Comparison of ENCODE assay signal across 12 cellular contexts in genomic region chr1:37020653-37021277, GRCh38. TPM values are rescaled to one million over a fixed set of nuclear protein-coding genes. Genes with fewer than 3 reads are reported as not detected.
A peak's percentile ranks its signal among the peaks of the same experiment; 100 is the strongest.
DNase-seq lines count a peak whose midpoint lies in the region; ATAC-seq and TF ChIP-seq lines count a peak whose summit lies in the region.
"Had no signal": no experiment of that assay in that cellular context is flagged by ENCODE, and none has a peak within 500 bp of the region (broad histone marks: within the 10 kb centered on the region; RNA-seq: fewer than 3 reads in every experiment).

No MANE protein-coding gene starts in this region.

- peak; percentile 27 for DNase-seq in activated CD4-positive, alpha-beta T cell treated with anti-CD3 and anti-CD28 coated beads for 48 hours
- no peak for DNase-seq in activated CD4-positive, alpha-beta T cell treated with anti-CD3 and anti-CD28 coated beads for 4 hours
- peak; percentile 38 for DNase-seq in activated CD8-positive, alpha-beta T cell treated with anti-CD3 and anti-CD28 coated beads, Interleukin-2, amount 10 ng/mL, durations not matched to agents 7 days and 5 days
- DNase-seq in neural crest cell (ENCODE audit: low read depth, low spot score) (peak; percentile 72), kidney glomerular epithelial cell (lab: John Stamatoyannopoulos, UW) (no peak)
- DNase-seq in activated CD4-positive, CD25-positive, alpha-beta regulatory T cell treated with anti-CD3 and anti-CD28 coated beads, Interleukin-2, amount 50 U/mL, for 72 hours, result no peak
- no peak for DNase-seq in CD4-positive, alpha-beta memory T cell
- DNase-seq: foreskin fibroblast, T1000, tibial artery had no signal

- H3K9me3 Mint-ChIP-seq in activated CD8-positive, alpha-beta T cell treated with anti-CD3 and anti-CD28 coated beads, Interleukin-2, amount 10 ng/mL, durations not matched to agents 7 days and 5 days (ENCODE audit: insufficient read depth), result no peaks in the 10 kb centered on the region
- no peaks in the 10 kb centered on the region for H3K9me3 Mint-ChIP-seq in neural crest cell
- peaks cover 0 to 7% (median 0%) of the 10 kb centered on the region in 8 donors for H3K9me3 Mint-ChIP-seq in CD4-positive, alpha-beta memory T cell

- no peaks in the 10 kb centered on the region for H3K36me3 ChIP-seq in CD4-positive, alpha-beta memory T cell (ENCODE audit: insufficient read depth, low read length)
- H3K36me3 ChIP-seq: tibial artery had no signal

- no peak overlapping the region for H3K4me3 Mint-ChIP-seq in activated CD8-positive, alpha-beta T cell treated with anti-CD3 and anti-CD28 coated beads, Interleukin-2, amount 10 ng/mL, durations not matched to agents 7 days and 5 days
- H3K4me3 Mint-ChIP-seq in neural crest cell, result no peak overlapping the region
- no peak overlapping the region for H3K4me3 Mint-ChIP-seq in CD4-positive, alpha-beta memory T cell

- no peaks in the 10 kb centered on the region for H3K27me3 ChIP-seq in CD4-positive, alpha-beta memory T cell (ENCODE audit: insufficient read depth, low read length)

- peak; percentile 35 for TF ChIP-seq CTCF in LNCAP (IDR thresholded peaks at IDR 0.05)
- TF ChIP-seq CTCF in neural crest cell (conservative IDR thresholded peaks at IDR 0.05), result no peak

- intact Hi-C loops in CD4-positive, alpha-beta memory T cell (cut with micrococcal nuclease), result no loop called here

- no peaks in the 10 kb centered on the region for H3K4me1 Mint-ChIP-seq in activated CD8-positive, alpha-beta T cell treated with anti-CD3 and anti-CD28 coated beads, Interleukin-2, amount 10 ng/mL, durations not matched to agents 7 days and 5 days (ENCODE audit: low read depth)
- no peaks in the 10 kb centered on the region for H3K4me1 Mint-ChIP-seq in neural crest cell
- no peaks in the 10 kb centered on the region for H3K4me1 Mint-ChIP-seq in CD4-positive, alpha-beta memory T cell

- H3K9me3 ChIP-seq in CD4-positive, alpha-beta memory T cell (ENCODE audit: control insufficient read depth in 1 of 2, low read length in 2 of 2), result no peaks in the 10 kb centered on the region
- H3K9me3 ChIP-seq: tibial artery had no signal

- H3K27me3 Mint-ChIP-seq in activated CD8-positive, alpha-beta T cell treated with anti-CD3 and anti-CD28 coated beads, Interleukin-2, amount 10 ng/mL, durations not matched to agents 7 days and 5 days (ENCODE audit: low read depth), result no peaks in the 10 kb centered on the region
- peaks cover 79% of the 10 kb centered on the region for H3K27me3 Mint-ChIP-seq in neural crest cell (ENCODE audit: low read depth)
- peaks cover 14 to 20% of the 10 kb centered on the region in 2 donors for H3K27me3 Mint-ChIP-seq in CD4-positive, alpha-beta memory T cell

- ATAC-seq in activated CD8-positive, alpha-beta T cell treated with anti-CD3 and anti-CD28 coated beads, Interleukin-2, amount 10 ng/mL, durations not matched to agents 7 days and 5 days, result no peak

- H3K4me1 ChIP-seq in CD4-positive, alpha-beta memory T cell (ENCODE audit: insufficient read depth, low read length), result no peaks in the 10 kb centered on the region
- H3K4me1 ChIP-seq: tibial artery had no signal

- H3K36me3 Mint-ChIP-seq in activated CD8-positive, alpha-beta T cell treated with anti-CD3 and anti-CD28 coated beads, Interleukin-2, amount 10 ng/mL, durations not matched to agents 7 days and 5 days (ENCODE audit: low read depth), result no peaks in the 10 kb centered on the region
- no peaks in the 10 kb centered on the region for H3K36me3 Mint-ChIP-seq in neural crest cell (ENCODE audit: low read depth)
- H3K36me3 Mint-ChIP-seq in CD4-positive, alpha-beta memory T cell, result no peaks in the 10 kb centered on the region

- H3K27ac ChIP-seq in CD4-positive, alpha-beta memory T cell (ENCODE audit: low read depth, low read length), result no peak overlapping the region
- H3K27ac ChIP-seq: tibial artery had no signal

- POLR2A ChIA-PET in activated CD8-positive, alpha-beta T cell treated with anti-CD3 and anti-CD28 coated beads, Interleukin-2, amount 10 ng/mL, durations not matched to agents 7 days and 5 days (lab: Charles Lee), result no interaction called here
- POLR2A ChIA-PET in CD4-positive, alpha-beta memory T cell (lab: Charles Lee; ENCODE audit: partially characterized antibody), result no interaction called here

- H3K27ac Mint-ChIP-seq in activated CD8-positive, alpha-beta T cell treated with anti-CD3 and anti-CD28 coated beads, Interleukin-2, amount 10 ng/mL, durations not matched to agents 7 days and 5 days, result no peak overlapping the region
- H3K27ac Mint-ChIP-seq in neural crest cell (ENCODE audit: unreplicated experiment), result no peak overlapping the region
- no peak overlapping the region for H3K27ac Mint-ChIP-seq in CD4-positive, alpha-beta memory T cell

- H3K4me3 ChIP-seq in CD4-positive, alpha-beta memory T cell (ENCODE audit: low read length in 2 of 2), result no peak overlapping the region
- H3K4me3 ChIP-seq: lung, tibial artery had no signal

- CTCF ChIA-PET in activated CD8-positive, alpha-beta T cell treated with anti-CD3 and anti-CD28 coated beads, Interleukin-2, amount 10 ng/mL, durations not matched to agents 7 days and 5 days (lab: Charles Lee), result interaction anchor here (1.1 kb wide), 1 partner anchor 15 kb away, joined by 3 read pairs; no protein-coding TSS in a partner anchor
- CTCF ChIA-PET in CD4-positive, alpha-beta memory T cell (lab: Charles Lee; ENCODE audit: partially characterized antibody), result no interaction called here

RNA-seq across cellular contexts. Expression of gene GRIK3, which starts 13.6 kb away (rescaled TPM):
- total RNA-seq in activated CD8-positive, alpha-beta T cell treated with anti-CD3 and anti-CD28 coated beads, Interleukin-2, amount 10 ng/mL, durations not matched to agents 7 days and 5 days, result not detected
- 1.6 and 2.4 TPM in 2 replicates for total RNA-seq in neural crest cell
- total RNA-seq in CD4-positive, alpha-beta memory T cell, result not detected
- not detected for polyA plus RNA-seq in CD4-positive, alpha-beta memory T cell

Comparison
In these comparisons a context has a peak if more than half of its experiments do, and no peak if none do; other contexts are left out.
1. DNase-seq: peak in activated CD4-positive, alpha-beta T cell treated with anti-CD3 and anti-CD28 coated beads for 48 hours (single experiment), activated CD8-positive, alpha-beta T cell treated with anti-CD3 and anti-CD28 coated beads, Interleukin-2, amount 10 ng/mL, durations not matched to agents 7 days and 5 days (single experiment) and neural crest cell (single experiment); none in activated CD4-positive, alpha-beta T cell treated with anti-CD3 and anti-CD28 coated beads for 4 hours (0 of 2), activated CD4-positive, CD25-positive, alpha-beta regulatory T cell treated with anti-CD3 and anti-CD28 coated beads, Interleukin-2, amount 50 U/mL, for 72 hours (single experiment), kidney glomerular epithelial cell (single experiment) and CD4-positive, alpha-beta memory T cell (0 of 5).